Comparison of ENCODE assay signal across 13 cellular contexts in genomic region chrX:103656623-103657022, GRCh38. TPM values are rescaled to one million over a fixed set of nuclear protein-coding genes. Genes with fewer than 3 reads are reported as not detected.
DNase-seq lines count a peak whose midpoint lies in the region; TF ChIP-seq lines count a peak whose summit lies in the region.
"Had no signal": no experiment of that assay in that cellular context is flagged by ENCODE, and none has a peak within 500 bp of the region (broad histone marks: within the 10 kb centered on the region; RNA-seq: fewer than 3 reads in every experiment).

No MANE protein-coding gene starts in this region.

- H3K9me3 ChIP-seq in MG63: no peaks in the 10 kb centered on the region
- peaks cover 7% of the 10 kb centered on the region for H3K9me3 ChIP-seq in mammary epithelial cell (replicated peaks; ENCODE audit: insufficient read depth, low read length)
- H3K9me3 ChIP-seq in mesodermal cell (ENCODE audit: control insufficient read depth, low read length): no peaks in the 10 kb centered on the region
- H3K9me3 ChIP-seq: gastroesophageal sphincter had no signal

- TF ChIP-seq CTCF in mammary epithelial cell (conservative IDR thresholded peaks at IDR 0.05 in 1 of 2, IDR thresholded peaks at IDR 0.05 in 1 of 2; ENCODE audit: extremely low read depth in 1 of 2, insufficient read depth in 1 of 2, low read depth in 1 of 2, low read length in 2 of 2): no peak

- no peaks in the 10 kb centered on the region for H3K79me2 ChIP-seq in mammary epithelial cell (ENCODE audit: insufficient read depth, low read length)

- no peak overlapping the region for H2AFZ ChIP-seq in mammary epithelial cell (ENCODE audit: low read depth, low read length)

- no TSS peak for BruUV-seq in mammary epithelial cell (replicated peaks; lab: Mats Ljungman, UMichigan)

- H3K4me3 ChIP-seq in MG63 (no peak overlapping the region), mammary epithelial cell (replicated peaks in 1 of 3; ENCODE audit: insufficient read depth in 1 of 3, low read depth in 2 of 3, low read length in 3 of 3) (no peak overlapping the region), mesodermal cell (ENCODE audit: extremely low read depth, insufficient read depth, low read length, poor library complexity, severe bottlenecking) (no peak overlapping the region)
- H3K4me3 ChIP-seq: coronary artery, gastroesophageal sphincter had no signal

- no peaks in the 10 kb centered on the region for H3K27me3 ChIP-seq in MG63
- no peaks in the 10 kb centered on the region for H3K27me3 ChIP-seq in mammary epithelial cell (ENCODE audit: insufficient read depth, low read length)
- H3K27me3 ChIP-seq: gastroesophageal sphincter had no signal

- H3K27ac ChIP-seq in mammary epithelial cell (ENCODE audit: insufficient read depth, low read depth, low read length) (peak overlapping the region; percentile 71), mesodermal cell (ENCODE audit: low read depth, low read length, severe bottlenecking) (peak overlapping the region; percentile 41)
- H3K27ac ChIP-seq: coronary artery, gastroesophageal sphincter had no signal

- WGBS in mammary epithelial cell (ENCODE audit: low coverage, missing lambda C conversion rate): 0% methylated on average over 3 of the region's 3 CpGs
- 33% methylated on average over 1 of the region's 3 CpGs; no CpG with 5 or more reads in 1 of the 2 experiments for whole genome bisulfite sequencing in mesodermal cell (ENCODE audit: insufficient coverage in 2 of 2), 2 experiments

- dilution Hi-C loops in mammary epithelial cell (cut with HindIII; ENCODE audit: low sequenced_read_pairs): no loop called here

- H3K9ac ChIP-seq in mammary epithelial cell (ENCODE audit: insufficient read depth, low read length): no peak overlapping the region

- H3K4me2 ChIP-seq in mammary epithelial cell (ENCODE audit: insufficient read depth, low read depth, low read length): no peak overlapping the region

- CTCF ChIA-PET in mammary epithelial cell (lab: Charles Lee; ENCODE audit: low non-redundant PET): no interaction called here

- H4K20me1 ChIP-seq in mammary epithelial cell (ENCODE audit: insufficient read depth, low read length): no peaks in the 10 kb centered on the region

- in situ Hi-C loops in mammary epithelial cell (cut with MboI; ENCODE audit: low sequenced_read_pairs in 2 of 2): no loop called here

- intact Hi-C loops in mammary epithelial cell (cut with micrococcal nuclease): no loop called here

- peaks cover 11% of the 10 kb centered on the region for H3K4me1 ChIP-seq in mammary epithelial cell (ENCODE audit: insufficient read depth, low read length)
- H3K4me1 ChIP-seq in mesodermal cell (ENCODE audit: control insufficient read depth, insufficient read depth, low read length, poor library complexity, severe bottlenecking): peaks cover 3% of the 10 kb centered on the region
- H3K4me1 ChIP-seq: gastroesophageal sphincter had no signal

- no peaks in the 10 kb centered on the region for H3K36me3 ChIP-seq in MG63
- no peaks in the 10 kb centered on the region for H3K36me3 ChIP-seq in mammary epithelial cell (ENCODE audit: insufficient read depth, low read length)
- no peaks in the 10 kb centered on the region for H3K36me3 ChIP-seq in mesodermal cell (ENCODE audit: control insufficient read depth, insufficient read depth, low read length)
- H3K36me3 ChIP-seq: gastroesophageal sphincter had no signal

- DNase-seq in AG20443 (ENCODE audit: low spot score) (peak; percentile 53), MG63 (peak; percentile 79), mammary epithelial cell (peak; percentile 90), NOMO-1 treated with DMSO at 0.1 percent for 48 hours (lab: John Stamatoyannopoulos, UW; ENCODE audit: unreplicated experiment) (no peak), middle frontal gyrus (ENCODE audit: extremely low spot score, low spot score) (no peak), SKM-1 (lab: John Stamatoyannopoulos, UW; ENCODE audit: unreplicated experiment) (no peak)
- DNase-seq in activated CD4-positive, alpha-beta T cell treated with anti-CD3 and anti-CD28 coated beads for 1 hour: no peak
- DNase-seq: activated CD8-positive, alpha-beta T cell treated with anti-CD3 and anti-CD28 coated beads, Interleukin-2, amount 10 ng/mL, durations not matched to agents 7 days and 5 days; CD4-positive, CD25-positive, alpha-beta regulatory T cell; NCI-H1436 treated with DMSO at 0.1 percent for 48 hours had no signal

RNA-seq across cellular contexts. Expression of gene TCEAL1, which starts 27.8 kb away (rescaled TPM):
- 25.0 and 63.8 TPM in 2 replicates for total RNA-seq in MG63 (2014; rRNA removed; shearing (Covaris generic); ENCODE audit: low replicate concordance)
- 10 to 100 TPM; 13.5 to 32.8 TPM for total RNA-seq in mammary epithelial cell
- 15.6 TPM for polyA plus RNA-seq in mammary epithelial cell
- not detected for polyA minus RNA-seq in mammary epithelial cell
- polyA plus RNA-seq in mesodermal cell (2013, experiment 1 of 2): 8.1 TPM
- polyA plus RNA-seq in mesodermal cell (2013, experiment 2 of 2): 7.7 TPM

RNA-seq across cellular contexts. Expression of gene MORF4L2, which starts 29.9 kb away (rescaled TPM):
- total RNA-seq in MG63 (2014; rRNA removed; shearing (Covaris generic); ENCODE audit: low replicate concordance): 919 and 2,011 TPM in 2 replicates
- 100 to 1,000 TPM; 465 to 771 TPM for total RNA-seq in mammary epithelial cell
- 670 TPM for polyA plus RNA-seq in mammary epithelial cell
- 180 TPM for polyA minus RNA-seq in mammary epithelial cell
- 460 TPM for polyA plus RNA-seq in mesodermal cell (2013, experiment 1 of 2)
- 455 TPM for polyA plus RNA-seq in mesodermal cell (2013, experiment 2 of 2)

RNA-seq across cellular contexts. Expression of gene TCEAL3, which starts 48.9 kb away (rescaled TPM):
- 1.0 TPM in 1 of 2 replicates, not detected in the other for total RNA-seq in MG63 (2014; rRNA removed; shearing (Covaris generic); ENCODE audit: low replicate concordance)
- total RNA-seq in mammary epithelial cell: 10 to 100 TPM in 1 of 2 donors, 1 to 10 TPM in 1; 9.3 to 41.2 TPM
- 22.2 TPM for polyA plus RNA-seq in mammary epithelial cell
- polyA minus RNA-seq in mammary epithelial cell: 28.1 TPM
- 13.3 TPM for polyA plus RNA-seq in mesodermal cell (2013, experiment 1 of 2)
- 13.2 TPM for polyA plus RNA-seq in mesodermal cell (2013, experiment 2 of 2)

RNA-seq across cellular contexts. Expression of gene TMEM31, which starts 54.1 kb away (rescaled TPM):
- not detected in 2 replicates for total RNA-seq in MG63 (2014; rRNA removed; shearing (Covaris generic); ENCODE audit: low replicate concordance)
- total RNA-seq in mammary epithelial cell: not detected
- not detected for polyA plus RNA-seq in mammary epithelial cell
- not detected for polyA minus RNA-seq in mammary epithelial cell
- polyA plus RNA-seq in mesodermal cell (2013, experiment 1 of 2): 2.1 TPM
- 2.1 TPM for polyA plus RNA-seq in mesodermal cell (2013, experiment 2 of 2)
- total RNA-seq: activated CD8-positive, alpha-beta T cell treated with anti-CD3 and anti-CD28 coated beads, Interleukin-2, amount 10 ng/mL, durations not matched to agents 7 days and 5 days; CD4-positive, CD25-positive, alpha-beta regulatory T cell; gastroesophageal sphincter had no signal

Comparison
In these comparisons a context has a peak if more than half of its experiments do, and no peak if none do; other contexts are left out.
1. DNase-seq: peak in AG20443 (single experiment), MG63 (single experiment) and mammary epithelial cell (single experiment); none in NOMO-1 treated with DMSO at 0.1 percent for 48 hours (single experiment), middle frontal gyrus (single experiment), activated CD4-positive, alpha-beta T cell treated with anti-CD3 and anti-CD28 coated beads for 1 hour (single experiment) and SKM-1 (single experiment).